Comparison of ENCODE assay signal across 8 cellular contexts in the genomic region with DNA sequence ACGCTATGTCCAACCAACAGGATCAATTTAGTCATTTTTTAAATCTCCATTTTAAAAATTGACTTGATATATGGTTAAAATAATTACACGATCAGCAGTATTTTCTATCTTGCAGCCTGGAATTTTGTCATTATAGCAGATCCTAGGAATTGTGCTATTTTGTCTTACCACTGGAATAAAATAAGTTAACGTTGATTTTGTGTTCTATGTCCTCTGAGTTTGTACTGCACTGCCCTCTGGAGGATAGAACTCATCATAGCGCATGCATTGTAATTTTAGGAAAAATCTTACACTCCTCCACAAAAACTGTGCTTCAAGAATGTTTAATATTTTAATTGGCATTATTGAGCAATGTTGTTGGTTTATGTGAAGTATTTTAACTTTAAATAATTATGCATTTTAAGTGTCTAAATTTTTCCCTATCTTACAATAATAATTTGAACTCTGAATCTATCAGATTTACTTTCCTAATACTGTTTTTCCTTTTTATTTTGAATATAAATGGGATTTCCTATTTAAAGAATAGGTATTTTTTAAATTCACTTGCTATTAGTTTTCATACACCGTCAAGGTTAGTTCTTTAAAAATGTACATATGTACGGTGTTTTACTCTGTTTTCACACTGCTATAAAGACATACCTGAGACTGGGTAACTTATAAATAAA.
DNase-seq lines count a peak whose midpoint lies in the region; ATAC-seq and TF ChIP-seq lines count a peak whose summit lies in the region.

No MANE protein-coding gene starts in this region.

- POLR2A ChIA-PET in activated CD4-positive, alpha-beta memory T cell treated with anti-CD3 and anti-CD28 coated beads for 36 hours (lab: Charles Lee): no interaction called here

- H3K4me1 Mint-ChIP-seq in activated CD4-positive, alpha-beta memory T cell treated with anti-CD3 and anti-CD28 coated beads for 36 hours (ENCODE audit: low read depth): no peaks in the 10 kb centered on the region

- TF ChIP-seq CTCF in left ventricle myocardium inferior (IDR thresholded peaks at IDR 0.05; ENCODE audit: borderline replicate concordance): peak; percentile 77
- peak; percentile 48 for TF ChIP-seq CTCF in SU-DHL-6 (IDR thresholded peaks at IDR 0.05; ENCODE audit: insufficient read depth, low read length, poor library complexity, severe bottlenecking)

- no peak overlapping the region for H3K4me2 ChIP-seq in SU-DHL-6 (ENCODE audit: low read depth, low read length, poor library complexity, severe bottlenecking)

- H3K9me2 ChIP-seq in SU-DHL-6 (replicated peaks; ENCODE audit: insufficient read depth, low read length): no peaks in the 10 kb centered on the region

- H4K20me1 ChIP-seq in SU-DHL-6 (ENCODE audit: low read depth, low read length): no peaks in the 10 kb centered on the region

- no peaks in the 10 kb centered on the region for H3F3A ChIP-seq in SU-DHL-6 (ENCODE audit: insufficient read depth)

- H3K79me2 ChIP-seq in SU-DHL-6 (ENCODE audit: insufficient read depth, low read length): no peaks in the 10 kb centered on the region

- H3K9ac ChIP-seq in SU-DHL-6 (ENCODE audit: low read length): no peak overlapping the region

- no peaks in the 10 kb centered on the region for H3K36me3 ChIP-seq in left ventricle myocardium inferior
- no peaks in the 10 kb centered on the region for H3K36me3 ChIP-seq in SU-DHL-6 (ENCODE audit: low read length)

- intact Hi-C loops in left ventricle myocardium inferior (cut with micrococcal nuclease) (loop anchor here (10.0 kb wide), 1 partner anchor 294 kb away; no protein-coding TSS in a partner anchor), left cardiac atrium (cut with DNase I) (loop anchor here (5.0 to 10.0 kb wide), 2 partner anchors 294 to 296 kb away; no protein-coding TSS in a partner anchor)
- intact Hi-C loops in activated CD4-positive, alpha-beta memory T cell treated with anti-CD3 and anti-CD28 coated beads for 36 hours (cut with micrococcal nuclease): no loop called here

- no peak overlapping the region for H3K27ac Mint-ChIP-seq in activated CD4-positive, alpha-beta memory T cell treated with anti-CD3 and anti-CD28 coated beads for 36 hours

- H2AFZ ChIP-seq in SU-DHL-6 (ENCODE audit: low read depth, low read length, severe bottlenecking): no peak overlapping the region

- H3K9me3 ChIP-seq in left ventricle myocardium inferior (replicated peaks) (no peaks in the 10 kb centered on the region), SU-DHL-6 (ENCODE audit: insufficient read depth, low read length) (no peaks in the 10 kb centered on the region)

- H3K4me1 ChIP-seq in left ventricle myocardium inferior: no peaks in the 10 kb centered on the region

- H3K27me3 Mint-ChIP-seq in activated CD4-positive, alpha-beta memory T cell treated with anti-CD3 and anti-CD28 coated beads for 36 hours: no peaks in the 10 kb centered on the region

- no peak overlapping the region for H3K27ac ChIP-seq in left ventricle myocardium inferior (replicated peaks)
- no peak overlapping the region for H3K27ac ChIP-seq in SU-DHL-6 (ENCODE audit: low read depth, low read length)

- H3K4me3 ChIP-seq in left ventricle myocardium inferior: no peak overlapping the region
- no peak overlapping the region for H3K4me3 ChIP-seq in Jurkat, Clone E6-1 (ENCODE audit: low read length)
- no peak overlapping the region for H3K4me3 ChIP-seq in SU-DHL-6 (ENCODE audit: insufficient read depth, low read length, poor library complexity, severe bottlenecking)

- H3K9me3 Mint-ChIP-seq in activated CD4-positive, alpha-beta memory T cell treated with anti-CD3 and anti-CD28 coated beads for 36 hours: no peaks in the 10 kb centered on the region

- DNase-seq in left ventricle myocardium inferior (no peak), left cardiac atrium (no peak), iPS-NIHi7 (ENCODE audit: extremely low spot score) (peak; percentile 17)
- DNase-seq in Jurkat, Clone E6-1 (ENCODE audit: low read depth, low spot score): peak; percentile 17
- no peak for DNase-seq in activated CD4-positive, alpha-beta memory T cell treated with anti-CD3 and anti-CD28 coated beads for 36 hours

- no peaks in the 10 kb centered on the region for H3K27me3 ChIP-seq in left ventricle myocardium inferior (ENCODE audit: low read depth)
- no peaks in the 10 kb centered on the region for H3K27me3 ChIP-seq in SU-DHL-6 (ENCODE audit: low read length)

- ATAC-seq in left cardiac atrium (no peak), GM19452 (IDR thresholded peaks at IDR 0.05; ENCODE audit: unreplicated experiment) (no peak)
- no peak for ATAC-seq in activated CD4-positive, CD25-positive, alpha-beta regulatory T cell treated with anti-CD3 and anti-CD28 coated beads, Interleukin-2, amount 50 U/mL, for 24 hours

- CTCF ChIA-PET in activated CD4-positive, alpha-beta memory T cell treated with anti-CD3 and anti-CD28 coated beads for 36 hours (lab: Charles Lee): no interaction called here

- H3K4me3 Mint-ChIP-seq in activated CD4-positive, alpha-beta memory T cell treated with anti-CD3 and anti-CD28 coated beads for 36 hours: no peak overlapping the region

- no peaks in the 10 kb centered on the region for H3K36me3 Mint-ChIP-seq in activated CD4-positive, alpha-beta memory T cell treated with anti-CD3 and anti-CD28 coated beads for 36 hours

Comparison
In these comparisons a context has a peak if more than half of its experiments do, and no peak if none do; other contexts are left out.
1. DNase-seq: peak in Jurkat, Clone E6-1 (single experiment) and iPS-NIHi7 (single experiment); none in left ventricle myocardium inferior (single experiment), left cardiac atrium (single experiment) and activated CD4-positive, alpha-beta memory T cell treated with anti-CD3 and anti-CD28 coated beads for 36 hours (single experiment).